8 cellular contexts compared by ENCODE assay signal in the genomic region with DNA sequence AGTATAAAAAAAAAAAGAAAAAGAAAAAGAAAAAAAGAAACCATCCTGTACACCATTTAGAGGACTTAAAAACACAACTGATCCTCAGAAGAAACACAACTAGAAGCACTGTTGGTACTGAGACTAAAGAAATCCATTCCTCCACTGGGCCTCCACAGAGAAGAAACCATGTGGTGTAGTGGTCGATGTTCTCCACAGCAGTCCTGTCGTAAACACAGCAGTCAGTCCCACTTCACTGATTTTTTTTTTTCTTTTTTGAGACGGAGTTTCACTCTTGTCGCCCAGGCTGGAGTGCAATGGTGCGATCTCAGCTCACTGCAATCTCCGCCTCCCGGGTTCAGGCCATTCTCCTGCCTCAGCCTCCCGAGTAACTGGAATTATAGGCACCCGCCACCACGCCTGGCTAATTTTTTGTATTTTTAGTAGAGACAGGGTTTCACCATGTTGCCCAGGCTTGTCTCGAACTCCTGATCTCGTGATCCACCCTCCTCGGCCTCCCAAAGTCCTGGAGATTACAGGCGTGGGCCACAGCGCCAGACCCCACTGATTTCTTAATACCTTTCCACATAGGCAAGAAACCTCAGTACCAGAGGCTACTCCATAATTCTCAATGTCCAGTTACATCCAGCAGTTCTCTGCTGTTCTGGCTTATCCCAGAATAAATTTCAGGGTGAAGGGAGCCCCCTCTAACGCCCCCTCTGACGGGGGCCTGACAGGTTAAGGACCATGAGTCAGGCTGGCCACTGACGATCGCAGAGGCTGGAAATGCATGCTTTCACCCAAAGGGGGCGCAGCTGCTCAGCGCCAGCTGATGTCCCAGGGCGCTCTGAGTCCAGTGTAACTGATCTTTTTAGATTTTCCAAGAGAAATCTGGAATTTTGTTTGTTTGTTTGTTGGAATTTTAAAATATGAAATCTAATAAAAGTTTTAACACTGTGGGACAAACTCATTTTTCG. TPM values are rescaled to one million over a fixed set of nuclear protein-coding genes. Genes with fewer than 3 reads are reported as not detected.
DNase-seq lines count a peak whose midpoint lies in the region; ATAC-seq, FAIRE-seq and TF ChIP-seq lines count a peak whose summit lies in the region.
"Had no signal": no experiment of that assay in that cellular context is flagged by ENCODE, and none has a peak within 500 bp of the region (broad histone marks: within the 10 kb centered on the region; RNA-seq: fewer than 3 reads in every experiment).

No MANE protein-coding gene starts in this region.

- no peaks in the 10 kb centered on the region for H3K36me3 Mint-ChIP-seq in stimulated activated naive B cell treated with anti-CD40 and anti-IgM and Interleukin-4, amounts not matched to agents 10 μg/mL and 1 μg/mL and 100 μg/mL, for 72 hours

- H3K4me3 ChIP-seq in GM06990 (replicated peaks; ENCODE audit: low read depth, low read length) = no peak overlapping the region
- H3K4me3 ChIP-seq in Loucy (ENCODE audit: low read length, poor library complexity, severe bottlenecking) = no peak overlapping the region
- peak overlapping the region in 1 of 2 donors; percentile 11 for H3K4me3 ChIP-seq in kidney (ENCODE audit: low read length in 2 of 2)

- DNase-seq in GM06990 (ENCODE audit: extremely low read depth, insufficient read length) (no peak), astrocyte of the hippocampus (ENCODE audit: low read depth, low spot score) (peak; percentile 60), kidney (no peak)
- no peak for DNase-seq in stimulated activated naive B cell treated with anti-CD40 and anti-IgM and Interleukin-4, amounts not matched to agents 10 μg/mL and 1 μg/mL and 100 μg/mL, for 72 hours

- no peaks in the 10 kb centered on the region for H4K20me1 ChIP-seq in Loucy (ENCODE audit: insufficient read depth, low read length, poor library complexity, severe bottlenecking)

- no peak overlapping the region for H3K4me2 ChIP-seq in Loucy (ENCODE audit: low read depth, low read length, poor library complexity, severe bottlenecking)

- FAIRE-seq in kidney (lab: Jason Lieb, UNC) = no peak

- no peaks in the 10 kb centered on the region for H3K4me1 ChIP-seq in Loucy (ENCODE audit: insufficient read depth, low read length, poor library complexity, severe bottlenecking)
- no peaks in the 10 kb centered on the region for H3K4me1 ChIP-seq in kidney (ENCODE audit: control insufficient read depth in 1 of 2, insufficient read depth in 1 of 2, low read depth in 1 of 2, low read length in 2 of 2)

- no peaks in the 10 kb centered on the region for H3K9me2 ChIP-seq in Loucy (replicated peaks; ENCODE audit: low read depth, low read length)

- TF ChIP-seq CTCF in GM06990 (IDR thresholded peaks at IDR 0.05; ENCODE audit: insufficient read depth, low read length, poor library complexity, severe bottlenecking) = peak; percentile 81
- TF ChIP-seq CTCF in Loucy (conservative IDR thresholded peaks at IDR 0.05; ENCODE audit: low read length) = peak; percentile 74
- TF ChIP-seq CTCF in kidney (IDR thresholded peaks at IDR 0.05; ENCODE audit: borderline replicate concordance, extremely low read depth, insufficient read depth) = peak; percentile 63

- H3K27ac Mint-ChIP-seq in stimulated activated naive B cell treated with anti-CD40 and anti-IgM and Interleukin-4, amounts not matched to agents 10 μg/mL and 1 μg/mL and 100 μg/mL, for 72 hours = no peak overlapping the region

- H3K27me3 Mint-ChIP-seq in stimulated activated naive B cell treated with anti-CD40 and anti-IgM and Interleukin-4, amounts not matched to agents 10 μg/mL and 1 μg/mL and 100 μg/mL, for 72 hours = peaks cover 14 to 23% of the 10 kb centered on the region in 2 donors

- H3F3A ChIP-seq in Loucy (ENCODE audit: low read depth) = no peaks in the 10 kb centered on the region

- H3K4me3 Mint-ChIP-seq in stimulated activated naive B cell treated with anti-CD40 and anti-IgM and Interleukin-4, amounts not matched to agents 10 μg/mL and 1 μg/mL and 100 μg/mL, for 72 hours = no peak overlapping the region

- H3K9me3 Mint-ChIP-seq in stimulated activated naive B cell treated with anti-CD40 and anti-IgM and Interleukin-4, amounts not matched to agents 10 μg/mL and 1 μg/mL and 100 μg/mL, for 72 hours = no peaks in the 10 kb centered on the region

- H3K9ac ChIP-seq in Loucy (ENCODE audit: low read depth, low read length, poor library complexity, severe bottlenecking) (no peak overlapping the region), kidney (ENCODE audit: low read length in 2 of 2) (no peak overlapping the region)

- intact Hi-C loops in kidney (cut with DNase I) = no loop called here

- peak; percentile 51 to 60 for ATAC-seq in stimulated activated naive B cell treated with anti-CD40 and anti-IgM and Interleukin-4, amounts not matched to agents 10 μg/mL and 1 μg/mL and 100 μg/mL, for 72 hours (replicated peaks)
- ATAC-seq in HG03135 (IDR thresholded peaks at IDR 0.05; ENCODE audit: unreplicated experiment) = no peak
- ATAC-seq in GM18907 (IDR thresholded peaks at IDR 0.05; ENCODE audit: unreplicated experiment) = no peak

- no peaks in the 10 kb centered on the region for H3K79me2 ChIP-seq in Loucy (ENCODE audit: insufficient read depth, low read length)

- H2AFZ ChIP-seq in Loucy (ENCODE audit: low read length) = no peak overlapping the region

- H3K27ac ChIP-seq in kidney (ENCODE audit: low read depth in 2 of 2, low read length in 2 of 2) = no peak overlapping the region

- H3K9me3 ChIP-seq in Loucy (ENCODE audit: insufficient read depth, low read depth, low read length) (no peaks in the 10 kb centered on the region), kidney (ENCODE audit: control insufficient read depth in 1 of 2, low read length in 2 of 2) (no peaks in the 10 kb centered on the region)

- H3K36me3 ChIP-seq in GM06990 (ENCODE audit: control insufficient read depth, insufficient read depth, low read length) (no peaks in the 10 kb centered on the region), Loucy (ENCODE audit: insufficient read depth, low read length) (no peaks in the 10 kb centered on the region), kidney (ENCODE audit: control insufficient read depth in 1 of 2, insufficient read depth in 2 of 2, low read length in 2 of 2) (no peaks in the 10 kb centered on the region)

- no peaks in the 10 kb centered on the region for H3K27me3 ChIP-seq in GM06990 (replicated peaks; ENCODE audit: control insufficient read depth, insufficient read depth, low read length)
- no peaks in the 10 kb centered on the region for H3K27me3 ChIP-seq in Loucy (ENCODE audit: insufficient read depth, low read length, poor library complexity, severe bottlenecking)

- H3K4me1 Mint-ChIP-seq in stimulated activated naive B cell treated with anti-CD40 and anti-IgM and Interleukin-4, amounts not matched to agents 10 μg/mL and 1 μg/mL and 100 μg/mL, for 72 hours = no peaks in the 10 kb centered on the region

RNA-seq across cellular contexts. Expression of a gene that starts 24.8 kb away (rescaled TPM):
- total RNA-seq in kidney = 1.0 TPM
- 0.11 TPM for polyA plus RNA-seq in kidney (ENCODE audit: insufficient read depth, low read depth, low replicate concordance)
- total RNA-seq: pulmonary artery endothelial cell had no signal

RNA-seq across cellular contexts. Expression of a gene that starts 45.3 kb away (rescaled TPM):
- 0.88 TPM for total RNA-seq in kidney
- polyA plus RNA-seq in kidney (ENCODE audit: insufficient read depth, low read depth, low replicate concordance) = 0.39 TPM

RNA-seq across cellular contexts. Expression of a gene that starts 59.4 kb away (rescaled TPM):
- total RNA-seq in kidney = 77.4 TPM
- 24.3 TPM for polyA plus RNA-seq in kidney (ENCODE audit: insufficient read depth, low read depth, low replicate concordance)
- total RNA-seq: pulmonary artery endothelial cell had no signal

RNA-seq across cellular contexts. Expression of a gene that starts 59.5 kb away (rescaled TPM):
- total RNA-seq in kidney = 134 TPM
- 11.5 TPM for polyA plus RNA-seq in kidney (ENCODE audit: insufficient read depth, low read depth, low replicate concordance)

Comparison
In these comparisons a context has a peak if more than half of its experiments do, and no peak if none do; other contexts are left out.
1. ATAC-seq: peak in stimulated activated naive B cell treated with anti-CD40 and anti-IgM and Interleukin-4, amounts not matched to agents 10 μg/mL and 1 μg/mL and 100 μg/mL, for 72 hours (2 of 2); none in HG03135 (single experiment) and GM18907 (single experiment).
2. Peak in every context shown above with its lines, with median percentiles within 50 percentile points of each other: CTCF ChIP-seq.